Comparison of ENCODE assay signal across 26 cellular contexts in the genomic region with DNA sequence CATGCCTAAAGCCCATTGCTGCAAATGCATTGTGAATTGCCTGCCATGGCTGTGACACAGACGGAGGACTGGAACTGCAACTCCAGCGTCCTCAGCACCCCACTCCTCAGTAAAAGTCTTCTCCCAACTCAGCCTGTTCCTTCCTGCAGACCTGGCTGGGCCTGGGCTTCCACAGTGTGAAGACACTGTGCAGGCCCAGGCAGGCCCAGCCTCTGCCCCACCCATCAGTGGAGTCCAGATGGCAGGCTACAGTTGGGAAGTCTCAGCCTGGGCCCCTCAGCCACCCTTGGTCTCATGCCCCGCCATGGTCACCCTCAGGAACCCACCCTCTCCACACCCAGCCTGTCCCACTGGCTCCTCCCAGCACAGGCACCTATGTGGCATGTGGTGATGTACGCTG. TPM values are rescaled to one million over a fixed set of nuclear protein-coding genes. Genes with fewer than 3 reads are reported as not detected.
"Had no signal": no experiment of that assay in that cellular context is flagged by ENCODE, and none has a peak within 500 bp of the region (broad histone marks: within the 10 kb centered on the region; RNA-seq: fewer than 3 reads in every experiment).

No MANE protein-coding gene starts in this region.

- FAIRE-seq: colon, frontal cortex had no signal

- H3K27me3 ChIP-seq: vagina had no signal

- H3K9me3 ChIP-seq: body of pancreas, tibial nerve, vagina had no signal

- H3K4me1 Mint-ChIP-seq: endodermal cell, nephron had no signal

- H3K27ac ChIP-seq: body of pancreas, tibial nerve, vagina had no signal

- H3K27ac Mint-ChIP-seq: activated CD8-positive, alpha-beta T cell treated with anti-CD3 and anti-CD28 coated beads for 36 hours; activated T-helper 2 cell treated with anti-CD3 and anti-CD28 coated beads, Interferon-gamma antibody, Interleukin-2, Interleukin-4, amounts not matched to agents 10 μg/mL and 5 μg/mL and 100 μg/mL, durations not matched to agents 14 hours and 24 hours and 36 hours; endodermal cell; nephron; progenitor cell of endocrine pancreas had no signal

- H3K9me3 Mint-ChIP-seq: activated CD8-positive, alpha-beta T cell treated with anti-CD3 and anti-CD28 coated beads for 36 hours; activated T-helper 2 cell treated with anti-CD3 and anti-CD28 coated beads, Interferon-gamma antibody, Interleukin-2, Interleukin-4, amounts not matched to agents 10 μg/mL and 5 μg/mL and 100 μg/mL, durations not matched to agents 14 hours and 24 hours and 36 hours; endodermal cell; nephron had no signal

- ATAC-seq: activated CD8-positive, alpha-beta T cell treated with anti-CD3 and anti-CD28 coated beads for 36 hours; body of pancreas; stimulated activated naive CD8-positive, alpha-beta T cell treated with anti-CD3 and anti-CD28 coated beads, Interleukin-15, Interleukin-2, amounts not matched to agents 100 U/mL and 50 U/mL, for 24 hours had no signal

- H3K4me3 ChIP-seq: body of pancreas, lung, tibial nerve, vagina had no signal

- H3K36me3 ChIP-seq: tibial nerve, vagina had no signal

- H3K4me3 Mint-ChIP-seq: activated CD8-positive, alpha-beta T cell treated with anti-CD3 and anti-CD28 coated beads for 36 hours; endodermal cell; nephron had no signal

- DNase-seq: activated CD4-positive, alpha-beta T cell treated with anti-CD3 and anti-CD28 coated beads for 48 hours; activated CD4-positive, CD25-positive, alpha-beta regulatory T cell; activated CD8-positive, alpha-beta T cell treated with anti-CD3 and anti-CD28 coated beads for 36 hours; activated naive CD4-positive, alpha-beta T cell treated with Interleukin-2 at 50 U/mL for 16 hours; activated T-cell treated with anti-CD3 and anti-CD28 coated beads, Interleukin-2, amount 50 U/mL, for 1 hour; body of pancreas; central memory CD4-positive, alpha-beta T cell; endodermal cell; hypothalamus; islet precursor cell; midbrain; occipital lobe; stimulated activated CD4-positive, alpha-beta T cell treated with anti-CD3 and anti-CD28 coated beads, Interleukin-12 subunit alpha, Interleukin-12 subunit beta, amount 100 ng/mL, for 4 hours; stimulated activated CD4-positive, alpha-beta T cell treated with anti-CD3 and anti-CD28 coated beads, Interleukin-2, amount 100 ng/mL, for 24 hours; stimulated activated naive CD8-positive, alpha-beta T cell treated with anti-CD3 and anti-CD28 coated beads, Interleukin-15, Interleukin-2, amounts not matched to agents 100 U/mL and 50 U/mL, for 24 hours; substantia nigra; T-helper 9 cell had no signal

RNA-seq across cellular contexts. Expression of a gene that starts 22.0 kb away (rescaled TPM):
- total RNA-seq: activated CD8-positive, alpha-beta T cell treated with anti-CD3 and anti-CD28 coated beads for 36 hours; activated T-helper 2 cell treated with anti-CD3 and anti-CD28 coated beads, Interferon-gamma antibody, Interleukin-2, Interleukin-4, amounts not matched to agents 10 μg/mL and 5 μg/mL and 100 μg/mL, durations not matched to agents 14 hours and 24 hours and 36 hours; body of pancreas; endodermal cell; epithelial cell of proximal tubule; frontal cortex; lung; occipital lobe; progenitor cell of endocrine pancreas; tibial nerve; vagina had no signal
- polyA plus RNA-seq: lung had no signal
